22 cellular contexts compared by ENCODE assay signal in the genomic region with DNA sequence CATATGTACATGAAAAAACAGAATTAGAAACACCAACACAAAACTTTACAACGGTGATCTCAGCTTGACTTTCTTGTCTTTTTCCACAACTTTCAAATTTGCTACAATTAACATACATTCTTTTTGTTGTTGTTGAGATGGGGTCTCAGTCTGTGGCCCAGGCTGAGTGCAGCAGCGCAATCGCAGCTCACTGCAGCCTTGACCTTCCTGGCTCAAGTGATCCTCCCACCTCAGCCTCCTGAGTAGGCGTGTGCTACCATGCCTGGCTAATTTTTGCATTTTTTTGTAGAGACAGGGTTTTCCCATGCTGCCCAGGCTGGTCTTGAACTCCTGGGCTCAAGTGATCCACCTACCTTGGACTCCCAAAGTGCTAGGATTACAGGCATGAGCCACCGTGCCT.
"Had no signal": no experiment of that assay in that cellular context is flagged by ENCODE, and none has a peak within 500 bp of the region (broad histone marks: within the 10 kb centered on the region; RNA-seq: fewer than 3 reads in every experiment).

No MANE protein-coding gene starts in this region.

- H3K4me1 ChIP-seq: left lung had no signal

- H3K27ac ChIP-seq: cardiac muscle cell, coronary artery, dorsolateral prefrontal cortex, left lung, ovary, spleen, thoracic aorta, vagina had no signal

- H3K9me3 ChIP-seq: left lung, ovary, spleen, thoracic aorta, vagina had no signal

- H3K36me3 ChIP-seq: cardiac muscle cell, left lung, ovary, spleen, thoracic aorta, vagina had no signal

- ATAC-seq: effector memory CD8-positive, alpha-beta T cell; left lung; naive thymus-derived CD4-positive, alpha-beta T cell; stimulated activated naive CD8-positive, alpha-beta T cell treated with anti-CD3 and anti-CD28 coated beads, Interleukin-15, Interleukin-2, amounts not matched to agents 100 U/mL and 50 U/mL, for 24 hours had no signal

- DNase-seq: activated CD4-positive, alpha-beta T cell treated with anti-CD3 and anti-CD28 coated beads for 48 hours; activated CD4-positive, alpha-beta T cell treated with anti-CD3 and anti-CD28 coated beads, Interleukin-2, amount 50 U/mL, for 48 hours; activated CD4-positive, CD25-positive, alpha-beta regulatory T cell; activated CD8-positive, alpha-beta memory T cell treated with anti-CD3 and anti-CD28 coated beads for 24 hours; activated effector memory CD4-positive, alpha-beta T cell treated with Interleukin-2 at 50 U/mL for 16 hours; activated naive CD4-positive, alpha-beta T cell treated with Interleukin-2 at 50 U/mL for 16 hours; aorta; effector memory CD8-positive, alpha-beta T cell; erythroblast; left lung; mammary epithelial cell; naive thymus-derived CD4-positive, alpha-beta T cell; ovary; retina; spleen; stimulated activated naive CD8-positive, alpha-beta T cell treated with anti-CD3 and anti-CD28 coated beads, Interleukin-15, Interleukin-2, amounts not matched to agents 100 U/mL and 50 U/mL, for 24 hours; T-helper 2 cell had no signal

- H3K4me3 ChIP-seq: cardiac muscle cell, coronary artery, dorsolateral prefrontal cortex, left lung, ovary, spleen, thoracic aorta, vagina had no signal

- H3K27me3 ChIP-seq: cardiac muscle cell, dorsolateral prefrontal cortex, ovary, vagina had no signal
